8 cellular contexts compared by ENCODE assay signal in genomic region chr10:27100800-27101347, GRCh38. TPM values are rescaled to one million over a fixed set of nuclear protein-coding genes. Genes with fewer than 3 reads are reported as not detected.
A peak's percentile ranks its signal among the peaks of the same experiment; 100 is the strongest.
DNase-seq lines count a peak whose midpoint lies in the region; ATAC-seq, FAIRE-seq and TF ChIP-seq lines count a peak whose summit lies in the region.

No MANE protein-coding gene starts in this region.

- H3K9me3 ChIP-seq in GM12878 (replicated peaks; ENCODE audit: control insufficient read depth, insufficient read depth, low read length), result no peaks in the 10 kb centered on the region

- H3K79me2 ChIP-seq in GM12878 (ENCODE audit: control insufficient read depth, insufficient read depth, low read length), result peaks cover 7% of the 10 kb centered on the region

- CTCF ChIA-PET in GM12878 (lab: Yijun Ruan, JAX), result interaction anchor here (0.9 to 1.1 kb wide), 3 partner anchors 46 to 375 kb away, joined by 3 to 4 read pairs (median 3); no protein-coding TSS in a partner anchor

- no peak for TF ChIP-seq RAD21 in GM12878 (IDR thresholded peaks at IDR 0.05; ENCODE audit: insufficient read depth, low read depth, low read length)

- no peaks in the 10 kb centered on the region; a peak in 1 of 4 replicates for H3K36me3 ChIP-seq in GM12878 (ENCODE audit: control insufficient read depth in 2 of 2, insufficient read depth in 2 of 2, low read length in 1 of 2)

- peak overlapping the region; percentile 93 for H3K27ac ChIP-seq in GM12878 (ENCODE audit: control insufficient read depth, insufficient read depth)

- 38% methylated on average over 12 of the region's 14 CpGs for WGBS in GM12878 (ENCODE audit: insufficient coverage, insufficient replicate concordance, low lambda C conversion rate, missing lambda C conversion rate)

- SMC1A ChIA-PET in GM12878 (lab: Charles Lee; ENCODE audit: uncharacterized antibody, unreplicated experiment), result interaction anchor here (0.7 to 1.5 kb wide), 3 partner anchors 53 to 58 kb away, joined by 3 to 4 read pairs (median 4); partner anchors contain the start of gene YME1L1

- TF ChIP-seq EP300 in GM12878 (IDR thresholded peaks at IDR 0.05; ENCODE audit: borderline replicate concordance in 1 of 2, control insufficient read depth in 1 of 2, low read depth in 2 of 2, low read length in 2 of 2), result no peak

- DNase-seq in NCI-H69 (lab: John Stamatoyannopoulos, UW) (peak; percentile 18), GM12878 (ENCODE audit: low read depth, low spot score) (no peak), left colon (peak in 1 of 2 donors; percentile 12), NCI-H345 (lab: John Stamatoyannopoulos, UW) (no peak)
- peak; percentile 31 to 79 (median 54) for DNase-seq in stimulated activated naive CD4-positive, alpha-beta T cell (lab: John Stamatoyannopoulos, UW)

- RAD21 ChIA-PET in GM12878 (lab: Charles Lee; ENCODE audit: unreplicated experiment), result interaction anchor here (1.9 kb wide), 1 partner anchor 53 kb away, joined by 6 read pairs; the partner anchor contains the start of gene YME1L1

- H3K27me3 ChIP-seq in GM12878 (replicated peaks in 1 of 2; ENCODE audit: control insufficient read depth in 2 of 2, insufficient read depth in 2 of 2, low read length in 1 of 2), result no peaks in the 10 kb centered on the region

- no peaks in the 10 kb centered on the region for H4K20me1 ChIP-seq in GM12878 (ENCODE audit: control insufficient read depth, insufficient read depth)

- in situ Hi-C loops in GM12878 (cut with MboI), result no loop called here

- intact Hi-C loops in GM12878 (cut with micrococcal nuclease; ENCODE audit: unreplicated experiment) (loop anchor here (2.0 kb wide), 2 partner anchors 54 to 132 kb away; partner anchors contain the start of genes MASTL and YME1L1), left colon (cut with DNase I, micrococcal nuclease) (no loop called here)

- ATAC-seq in GM21423 (IDR thresholded peaks at IDR 0.05; ENCODE audit: unreplicated experiment) (peak; percentile 14), GM12878 (peak; percentile 19), left colon (peak; percentile 29), GM19328 (IDR thresholded peaks at IDR 0.05; ENCODE audit: unreplicated experiment) (no peak), GM18873 (IDR thresholded peaks at IDR 0.05; ENCODE audit: low FRiP score, unreplicated experiment) (no peak)

- FAIRE-seq in GM12878 (lab: Jason Lieb, UNC), result peak; percentile 7

- H2AFZ ChIP-seq in GM12878 (ENCODE audit: control insufficient read depth, low read depth, low read length), result peak overlapping the region; percentile 100

- POLR2A ChIA-PET in GM12878 (lab: Charles Lee), result interaction anchor here (0.7 to 2.0 kb wide), 4 partner anchors 47 to 1299 kb away, joined by 3 to 7 read pairs (median 4); partner anchors contain the start of gene YME1L1

- TSS peak; percentile 92 for BruUV-seq in GM12878 (replicated peaks; lab: Mats Ljungman, UMichigan)

- H3K4me1 ChIP-seq in GM12878 (ENCODE audit: control insufficient read depth, insufficient read depth, low read length), result peaks cover 9% of the 10 kb centered on the region

- H3K9ac ChIP-seq in GM12878 (ENCODE audit: control insufficient read depth, insufficient read depth, low read length), result peak overlapping the region; percentile 94

- TF ChIP-seq POLR2A in GM12878 (IDR thresholded peaks at IDR 0.05; ENCODE audit: low read depth, low read length), result no peak

- H3K4me3 ChIP-seq in GM12878, result peak overlapping the region; percentile 73

- H3K4me2 ChIP-seq in GM12878 (ENCODE audit: control insufficient read depth, insufficient read depth), result peak overlapping the region; percentile 98

- TF ChIP-seq CTCF in GM12878 (IDR thresholded peaks at IDR 0.05 in 2 of 3, conservative IDR thresholded peaks at IDR 0.05 in 1 of 3; ENCODE audit: control insufficient read depth in 2 of 3, extremely low read depth in 1 of 3, insufficient read depth in 1 of 3, low read depth in 3 of 3, low read length in 3 of 3), result no peak

TF ChIP-seq in GM12878, 131 proteins besides CTCF, POLR2A, EP300 and RAD21:
- TF ChIP-seq ATF2 (IDR thresholded peaks at IDR 0.05; ENCODE audit: low read length), result no peak
- 0 out of 2 replicates have a peak, but pooled peaks have one; percentile 6 for TF ChIP-seq NFIC (IDR thresholded peaks at IDR 0.05; ENCODE audit: low read depth, low read length)

RNA-seq across cellular contexts. Expression of gene ANKRD26, which starts 0.6 kb away (rescaled TPM):
- total RNA-seq in GM12878 (2013; cell fraction: nucleolus; rRNA removed), result 66.0 and 68.2 TPM in 2 replicates
- 5.5 and 6.8 TPM in 2 replicates for total RNA-seq in GM12878 (2014; rRNA removed)
- 11.1 and 12.0 TPM in 2 replicates for total RNA-seq in GM12878 (2014; rRNA removed; fragmentation: Illumina TruSeq; extraction: Trizol)
- 4.8 and 6.1 TPM in 2 replicates for total RNA-seq in GM12878 (2021)
- polyA plus RNA-seq in GM12878 (2011; ENCODE audit: low read depth), result 2.7 TPM
- 2.6 and 4.6 TPM in 2 replicates for polyA plus RNA-seq in GM12878 (2011; rRNA removed)
- polyA plus RNA-seq in GM12878 (2011; cell fraction: cytosol; rRNA removed), result 0.48 and 0.70 TPM in 2 replicates
- 2.3 and 3.7 TPM in 2 replicates for polyA plus RNA-seq in GM12878 (2011; cell fraction: nucleus; rRNA removed)
- 3.8 and 5.0 TPM in 2 replicates for polyA plus RNA-seq in GM12878 (2012)
- 5.8 and 7.1 TPM in 2 replicates for polyA plus RNA-seq in GM12878 (2014; fragmentation: Illumina TruSeq; extraction: Trizol)
- 1 to 10 TPM; 2.3 to 3.4 TPM for polyA plus RNA-seq in GM12878 (2014; fragmentation: Nextera tagmentation; extraction: Ambion mirVana)
- 2.7 and 3.2 TPM in 2 replicates for polyA plus RNA-seq in GM12878 (2014; rRNA removed)
- 1 to 10 TPM; 5.3 to 6.1 TPM for polyA plus RNA-seq in GM12878 (2016; fragmentation: Nextera tagmentation; extraction: Ambion mirVana)
- 3.8 and 6.2 TPM in 2 replicates for polyA minus RNA-seq in GM12878 (2011; rRNA and poly(A)+ RNA removed)
- polyA minus RNA-seq in GM12878 (2011; cell fraction: cytosol; rRNA and poly(A)+ RNA removed), result 0.94 and 1.1 TPM in 2 replicates
- 4.1 and 6.2 TPM in 2 replicates for polyA minus RNA-seq in GM12878 (2011; cell fraction: nucleus; rRNA and poly(A)+ RNA removed)
- total RNA-seq in left colon, result 1 to 10 TPM; 4.7 to 5.3 TPM

RNA-seq across cellular contexts. Expression of gene YME1L1, which starts 53.3 kb away (rescaled TPM):
- 76.9 and 78.0 TPM in 2 replicates for total RNA-seq in GM12878 (2013; cell fraction: nucleolus; rRNA removed)
- 87.8 and 102 TPM in 2 replicates for total RNA-seq in GM12878 (2014; rRNA removed)
- total RNA-seq in GM12878 (2014; rRNA removed; fragmentation: Illumina TruSeq; extraction: Trizol), result 92.8 and 96.3 TPM in 2 replicates
- 82.7 and 87.8 TPM in 2 replicates for total RNA-seq in GM12878 (2021)
- polyA plus RNA-seq in GM12878 (2011; ENCODE audit: low read depth), result 47.7 TPM
- 87.0 and 142 TPM in 2 replicates for polyA plus RNA-seq in GM12878 (2011; rRNA removed)
- polyA plus RNA-seq in GM12878 (2011; cell fraction: cytosol; rRNA removed), result 30.5 and 32.6 TPM in 2 replicates
- polyA plus RNA-seq in GM12878 (2011; cell fraction: nucleus; rRNA removed), result 26.1 and 26.7 TPM in 2 replicates
- polyA plus RNA-seq in GM12878 (2012), result 62.4 and 66.9 TPM in 2 replicates
- polyA plus RNA-seq in GM12878 (2014; fragmentation: Illumina TruSeq; extraction: Trizol), result 97.5 and 105 TPM in 2 replicates
- 10 to 100 TPM; 26.1 to 33.3 TPM for polyA plus RNA-seq in GM12878 (2014; fragmentation: Nextera tagmentation; extraction: Ambion mirVana)
- polyA plus RNA-seq in GM12878 (2014; rRNA removed), result 52.2 and 58.8 TPM in 2 replicates
- polyA plus RNA-seq in GM12878 (2016; fragmentation: Nextera tagmentation; extraction: Ambion mirVana), result 100 to 1,000 TPM; 105 to 115 TPM
- polyA minus RNA-seq in GM12878 (2011; rRNA and poly(A)+ RNA removed), result 57.8 and 58.6 TPM in 2 replicates
- 21.9 and 25.4 TPM in 2 replicates for polyA minus RNA-seq in GM12878 (2011; cell fraction: cytosol; rRNA and poly(A)+ RNA removed)
- polyA minus RNA-seq in GM12878 (2011; cell fraction: nucleus; rRNA and poly(A)+ RNA removed), result 25.9 and 36.9 TPM in 2 replicates
- total RNA-seq in left colon, result 10 to 100 TPM; 99.3 to 99.7 TPM

RNA-seq across cellular contexts. Expression of gene MASTL, which starts 54.3 kb away (rescaled TPM):
- 48.6 and 52.7 TPM in 2 replicates for total RNA-seq in GM12878 (2013; cell fraction: nucleolus; rRNA removed)
- total RNA-seq in GM12878 (2014; rRNA removed) (28.1 and 31.6 TPM in 2 replicates), GM12878 (2014; rRNA removed; fragmentation: Illumina TruSeq; extraction: Trizol) (36.9 and 38.6 TPM in 2 replicates), GM12878 (2021) (17.8 and 18.3 TPM in 2 replicates), left colon (1 to 10 TPM; 7.2 to 8.4 TPM)
- 6.0 TPM for polyA plus RNA-seq in GM12878 (2011; ENCODE audit: low read depth)
- polyA plus RNA-seq in GM12878 (2011; rRNA removed) (24.2 and 38.4 TPM in 2 replicates), GM12878 (2014; fragmentation: Illumina TruSeq; extraction: Trizol) (32.7 and 37.0 TPM in 2 replicates), GM12878 (2014; fragmentation: Nextera tagmentation; extraction: Ambion mirVana) (1 to 10 TPM; 7.1 to 9.7 TPM), GM12878 (2014; rRNA removed) (18.7 and 23.3 TPM in 2 replicates), GM12878 (2016; fragmentation: Nextera tagmentation; extraction: Ambion mirVana) (10 to 100 TPM; 18.1 to 19.2 TPM)
- 11.0 and 12.9 TPM in 2 replicates for polyA plus RNA-seq in GM12878 (2011; cell fraction: cytosol; rRNA removed)
- polyA plus RNA-seq in GM12878 (2011; cell fraction: nucleus; rRNA removed), result 11.9 and 13.8 TPM in 2 replicates
- 9.6 and 13.5 TPM in 2 replicates for polyA plus RNA-seq in GM12878 (2012)
- 19.7 and 26.3 TPM in 2 replicates for polyA minus RNA-seq in GM12878 (2011; rRNA and poly(A)+ RNA removed)
- polyA minus RNA-seq in GM12878 (2011; cell fraction: cytosol; rRNA and poly(A)+ RNA removed), result 8.6 and 12.8 TPM in 2 replicates
- polyA minus RNA-seq in GM12878 (2011; cell fraction: nucleus; rRNA and poly(A)+ RNA removed), result 7.7 and 13.0 TPM in 2 replicates

Comparison
In these comparisons a context has a peak if more than half of its experiments do, and no peak if none do; other contexts are left out.
1. ATAC-seq: peak in GM21423 (single experiment), GM12878 (single experiment) and left colon (single experiment); none in GM19328 (single experiment) and GM18873 (single experiment).
2. DNase-seq: peak in NCI-H69 (single experiment) and stimulated activated naive CD4-positive, alpha-beta T cell (6 of 6); none in GM12878 (single experiment) and NCI-H345 (single experiment).